Comparison of ENCODE assay signal across 23 cellular contexts in the genomic region with DNA sequence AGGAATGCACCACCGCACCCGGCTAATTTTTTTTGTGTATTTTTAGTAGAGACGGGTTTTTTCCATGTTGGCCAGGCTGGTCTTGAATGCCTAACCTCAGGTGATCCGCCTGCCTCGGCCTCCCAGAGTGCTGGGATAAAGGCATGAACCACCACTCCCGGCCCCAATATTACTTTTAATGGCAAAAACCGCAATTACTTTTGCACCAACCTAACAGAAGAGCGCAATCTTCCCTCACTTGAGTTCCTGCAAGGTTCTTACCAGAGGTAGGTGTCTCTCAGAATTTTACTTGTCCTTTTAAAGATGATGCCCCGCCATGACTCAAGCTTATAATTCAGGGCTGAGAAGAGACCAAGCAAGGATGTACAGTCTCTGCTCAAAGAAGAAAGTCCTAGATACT.
"Had no signal": no experiment of that assay in that cellular context is flagged by ENCODE, and none has a peak within 500 bp of the region (broad histone marks: within the 10 kb centered on the region; RNA-seq: fewer than 3 reads in every experiment).

No MANE protein-coding gene starts in this region.

- H3K4me1 Mint-ChIP-seq: activated CD4-positive, alpha-beta T cell treated with anti-CD3 and anti-CD28 coated beads, Interleukin-2, amount 10 ng/mL, durations not matched to agents 7 days and 5 days; activated naive CD8-positive, alpha-beta T cell treated with anti-CD3 and anti-CD28 coated beads, Interleukin-2, amount 50 U/mL, for 24 hours; T-cell had no signal

- H3K27ac Mint-ChIP-seq: activated CD4-positive, alpha-beta memory T cell treated with anti-CD3 and anti-CD28 coated beads for 36 hours; activated CD4-positive, alpha-beta T cell treated with anti-CD3 and anti-CD28 coated beads, Interleukin-2, amount 10 ng/mL, durations not matched to agents 7 days and 5 days; activated naive CD4-positive, alpha-beta T cell treated with anti-CD3 and anti-CD28 coated beads, Interleukin-2, amount 50 U/mL, for 72 hours; activated naive CD8-positive, alpha-beta T cell treated with anti-CD3 and anti-CD28 coated beads, Interleukin-2, amount 50 U/mL, for 24 hours; T-cell had no signal

- H3K9ac ChIP-seq: KMS-11 had no signal

- H3K9me3 ChIP-seq: SJSA1 had no signal

- H3K4me3 ChIP-seq: cardiac muscle cell, SJSA1 had no signal

- H3K36me3 Mint-ChIP-seq: activated CD4-positive, alpha-beta memory T cell treated with anti-CD3 and anti-CD28 coated beads for 36 hours; T-cell had no signal

- H3K4me3 Mint-ChIP-seq: activated CD4-positive, alpha-beta memory T cell treated with anti-CD3 and anti-CD28 coated beads for 36 hours; activated CD4-positive, alpha-beta T cell treated with anti-CD3 and anti-CD28 coated beads, Interleukin-2, amount 10 ng/mL, durations not matched to agents 7 days and 5 days; activated naive CD8-positive, alpha-beta T cell treated with anti-CD3 and anti-CD28 coated beads, Interleukin-2, amount 50 U/mL, for 24 hours; activated T-cell treated with anti-CD3 and anti-CD28 coated beads, Interleukin-2, amount 50 U/mL, for 4 hours; T-cell had no signal

- H3K27ac ChIP-seq: cardiac muscle cell, KMS-11, SJSA1, VCaP had no signal

- H3K4me2 ChIP-seq: KMS-11 had no signal

- H3K27me3 Mint-ChIP-seq: activated CD4-positive, alpha-beta memory T cell treated with anti-CD3 and anti-CD28 coated beads for 36 hours; activated CD4-positive, alpha-beta T cell treated with anti-CD3 and anti-CD28 coated beads, Interleukin-2, amount 10 ng/mL, durations not matched to agents 7 days and 5 days; activated naive CD8-positive, alpha-beta T cell treated with anti-CD3 and anti-CD28 coated beads, Interleukin-2, amount 50 U/mL, for 24 hours; T-cell had no signal

- H3K4me1 ChIP-seq: SJSA1 had no signal

- DNase-seq: activated CD4-positive, alpha-beta memory T cell treated with anti-CD3 and anti-CD28 coated beads for 36 hours; activated CD4-positive, alpha-beta T cell treated with anti-CD3 and anti-CD28 coated beads, Interleukin-2, amount 10 ng/mL, durations not matched to agents 7 days and 5 days; activated CD4-positive, CD25-positive, alpha-beta regulatory T cell; activated CD8-positive, alpha-beta memory T cell treated with anti-CD3 and anti-CD28 coated beads for 24 hours; activated effector memory CD4-positive, alpha-beta T cell treated with anti-CD3 and anti-CD28 coated beads, Interleukin-2, amount 50 U/mL, for 16 hours; activated naive CD4-positive, alpha-beta T cell treated with Interleukin-2 at 50 U/mL for 16 hours; activated naive CD8-positive, alpha-beta T cell treated with anti-CD3 and anti-CD28 coated beads, Interleukin-2, amount 50 U/mL, for 24 hours; activated T-cell treated with anti-CD3 and anti-CD28 coated beads, Interleukin-2, amount 50 U/mL, for 4 hours; amniotic stem cell; brain microvascular endothelial cell; MM.1S; NCI-H1436 treated with DMSO at 0.1 percent for 48 hours; NCI-H187 treated with DMSO at 0.1 percent for 48 hours; NCI-H2081 treated with DMSO at 0.1 percent for 48 hours; NCI-H446; PC-3; SHP77; T-cell had no signal

- ATAC-seq: activated naive CD4-positive, alpha-beta T cell treated with anti-CD3 and anti-CD28 coated beads, Interleukin-2, amount 50 U/mL, for 72 hours; activated naive CD8-positive, alpha-beta T cell treated with anti-CD3 and anti-CD28 coated beads, Interleukin-2, amount 50 U/mL, for 24 hours; activated T-cell treated with anti-CD3 and anti-CD28 coated beads, Interleukin-2, amount 50 U/mL, for 4 hours; PC-3; T-cell had no signal

- H3K36me3 ChIP-seq: brain microvascular endothelial cell, cardiac muscle cell, SJSA1 had no signal

- H3K27me3 ChIP-seq: brain microvascular endothelial cell, cardiac muscle cell, SJSA1 had no signal

- H3K9me3 Mint-ChIP-seq: activated CD4-positive, alpha-beta memory T cell treated with anti-CD3 and anti-CD28 coated beads for 36 hours had no signal
